8 cellular contexts compared by ENCODE assay signal in genomic region chr14:94129111-94129757, GRCh38. TPM values are rescaled to one million over a fixed set of nuclear protein-coding genes. Genes with fewer than 3 reads are reported as not detected.
DNase-seq lines count a peak whose midpoint lies in the region; ATAC-seq lines count a peak whose summit lies in the region.

Gene IFI27L2 (minus strand): TSS chr14:94129604. CDS start chr14:94129564, 40 bp downstream.

- peak within 1 kb of the TSS; percentile 48 for H2AFZ ChIP-seq in mesenchymal stem cell (ENCODE audit: low read depth, low read length)

- H3K27me3 ChIP-seq in BLaER1 treated with 17β-estradiol and CSF1 and Interleukin-3, amounts not matched to agents 10 nM and 100 nM: no peaks in the 10 kb centered on the region
- no peaks in the 10 kb centered on the region for H3K27me3 ChIP-seq in mesenchymal stem cell (ENCODE audit: control insufficient read depth in 1 of 2, insufficient read depth in 1 of 2, low read length in 2 of 2)

- H3K9me3 Mint-ChIP-seq in effector memory CD8-positive, alpha-beta T cell: no peaks in the 10 kb centered on the region

- H2BK5ac ChIP-seq in mesenchymal stem cell (ENCODE audit: low read depth, low read length, poor library complexity, severe bottlenecking): peak within 1 kb of the TSS; percentile 59

- H3K27ac Mint-ChIP-seq in effector memory CD8-positive, alpha-beta T cell: peak within 1 kb of the TSS; percentile 87 to 94

- peak within 1 kb of the TSS in 1 of 2 experiments; percentile 0 for H3K14ac ChIP-seq in mesenchymal stem cell (ENCODE audit: low read length in 2 of 2)

- no peaks in the 10 kb centered on the region; a peak in 1 of 22 replicates for H4K20me1 ChIP-seq in BLaER1 treated with 17β-estradiol and CSF1 and Interleukin-3, amounts not matched to agents 10 nM and 100 nM

- peak; percentile 93 for ATAC-seq in HG03432 (IDR thresholded peaks at IDR 0.05; ENCODE audit: unreplicated experiment)
- peak; percentile 94 for ATAC-seq in effector memory CD8-positive, alpha-beta T cell (replicated peaks)

- peak within 1 kb of the TSS; percentile 92 for H4K91ac ChIP-seq in mesenchymal stem cell (ENCODE audit: low read length)

- H2BK12ac ChIP-seq in mesenchymal stem cell (ENCODE audit: low read length in 2 of 2): peak within 1 kb of the TSS in 1 of 2 experiments; percentile 76

- peaks cover 6% of the 10 kb centered on the region for H3K79me1 ChIP-seq in mesenchymal stem cell (replicated peaks; ENCODE audit: low read length, poor library complexity, severe bottlenecking)

- POLR2A ChIA-PET in activated CD8-positive, alpha-beta memory T cell treated with anti-CD3 and anti-CD28 coated beads for 36 hours (lab: Charles Lee): interaction anchor here (0.5 to 1.8 kb wide), 4 partner anchors 14 to 164 kb away, joined by 3 to 9 read pairs (median 5); partner anchors contain the start of genes DDX24 and IFI27L1

- peak within 1 kb of the TSS; percentile 92 to 94 for H3K4me3 Mint-ChIP-seq in effector memory CD8-positive, alpha-beta T cell

- peak within 1 kb of the TSS; percentile 3 to 79 (median 66); a peak in 19 of 22 replicates for H3K27ac ChIP-seq in BLaER1 treated with 17β-estradiol and CSF1 and Interleukin-3, amounts not matched to agents 10 nM and 100 nM
- peak within 1 kb of the TSS; percentile 83 for H3K27ac ChIP-seq in mesenchymal stem cell (ENCODE audit: low read length, poor library complexity, severe bottlenecking)

- H3K4me1 Mint-ChIP-seq in effector memory CD8-positive, alpha-beta T cell (ENCODE audit: low read depth in 2 of 2): peaks cover 19 to 23% of the 10 kb centered on the region in 2 donors

- H3K27me3 Mint-ChIP-seq in effector memory CD8-positive, alpha-beta T cell: no peaks in the 10 kb centered on the region

- H3K9ac ChIP-seq in BLaER1 treated with 17β-estradiol and CSF1 and Interleukin-3, amounts not matched to agents 10 nM and 100 nM: peak within 1 kb of the TSS; percentile 55 to 82 (median 74)
- H3K9ac ChIP-seq in mesenchymal stem cell (ENCODE audit: low read length): peak within 1 kb of the TSS; percentile 92

- peaks cover 3% of the 10 kb centered on the region for H3K36me3 Mint-ChIP-seq in effector memory CD8-positive, alpha-beta T cell (ENCODE audit: insufficient read depth)

- CTCF ChIA-PET in activated CD8-positive, alpha-beta memory T cell treated with anti-CD3 and anti-CD28 coated beads for 36 hours (lab: Charles Lee): interaction anchor here (0.7 to 2.4 kb wide), 4 partner anchors 50 to 119 kb away, joined by 3 to 12 read pairs (median 4); no protein-coding TSS in a partner anchor

- H3K9me3 ChIP-seq in BLaER1 treated with 17β-estradiol and CSF1 and Interleukin-3, amounts not matched to agents 10 nM and 100 nM (replicated peaks in 1 of 11): no peaks in the 10 kb centered on the region
- no peaks in the 10 kb centered on the region for H3K9me3 ChIP-seq in mesenchymal stem cell (ENCODE audit: control insufficient read depth, low read length)

- H3K4me1 ChIP-seq in BLaER1 treated with 17β-estradiol and CSF1 and Interleukin-3, amounts not matched to agents 10 nM and 100 nM: peaks cover 8 to 30% (median 18%) of the 10 kb centered on the region in 10 experiments; a peak in 19 of 20 replicates
- H3K4me1 ChIP-seq in mesenchymal stem cell (ENCODE audit: control insufficient read depth, insufficient read depth, low read depth, low read length): peaks cover 8% of the 10 kb centered on the region

- peak within 1 kb of the TSS; percentile 64 for H2BK120ac ChIP-seq in mesenchymal stem cell (ENCODE audit: low read depth, low read length)

- peak within 1 kb of the TSS; percentile 44 for H2BK15ac ChIP-seq in mesenchymal stem cell (ENCODE audit: low read depth, poor library complexity, severe bottlenecking)

- H4K8ac ChIP-seq in mesenchymal stem cell (ENCODE audit: low read length): peak within 1 kb of the TSS; percentile 93

- no peak within 1 kb of the TSS for H3K23ac ChIP-seq in mesenchymal stem cell (ENCODE audit: low read length in 2 of 2)

- DNase-seq in GM19238 (ENCODE audit: insufficient read length, low spot score) (peak; percentile 91), NCI-H82 treated with DMSO at 0.1 percent for 48 hours (lab: John Stamatoyannopoulos, UW; ENCODE audit: unreplicated experiment) (peak; percentile 36), mesenchymal stem cell (peak; percentile 82)
- DNase-seq in effector memory CD8-positive, alpha-beta T cell: peak; percentile 47 to 51 (median 50)
- peak; percentile 36 for DNase-seq in stimulated activated CD8-positive, alpha-beta memory T cell treated with anti-CD3 and anti-CD28 coated beads, Interleukin-12 subunit alpha, Interleukin-12 subunit beta, amount 100 ng/mL, for 1 hour (ENCODE audit: low read depth)

- no peak within 1 kb of the TSS for H2AK5ac ChIP-seq in mesenchymal stem cell (ENCODE audit: low read length, severe bottlenecking)

- peak within 1 kb of the TSS; percentile 56 to 75 (median 66) for H3K4me3 ChIP-seq in BLaER1 treated with 17β-estradiol and CSF1 and Interleukin-3, amounts not matched to agents 10 nM and 100 nM
- H3K4me3 ChIP-seq in mesenchymal stem cell (ENCODE audit: insufficient read depth in 1 of 2, low read depth in 1 of 2, low read length in 2 of 2): peak within 1 kb of the TSS; percentile 63 to 87

- WGBS in mesenchymal stem cell: 2% methylated on average over 26 of the region's 27 CpGs

- H3K36me3 ChIP-seq in BLaER1 treated with 17β-estradiol and CSF1 and Interleukin-3, amounts not matched to agents 10 nM and 100 nM: peaks cover 0 to 25% (median 0%) of the 10 kb centered on the region in 11 experiments; a peak in 9 of 22 replicates
- peaks cover 14 to 23% of the 10 kb centered on the region in 2 experiments for H3K36me3 ChIP-seq in mesenchymal stem cell (ENCODE audit: control insufficient read depth in 1 of 2, insufficient read depth in 2 of 2, low read depth in 1 of 2, low read length in 2 of 2)

- peak within 1 kb of the TSS; percentile 77 for H3K18ac ChIP-seq in mesenchymal stem cell (ENCODE audit: low read depth in 1 of 2, low read length in 2 of 2)

- peak within 1 kb of the TSS; percentile 87 to 98 (median 91) for H3K4me2 ChIP-seq in BLaER1 treated with 17β-estradiol and CSF1 and Interleukin-3, amounts not matched to agents 10 nM and 100 nM
- peak within 1 kb of the TSS; percentile 84 for H3K4me2 ChIP-seq in mesenchymal stem cell (ENCODE audit: low read length, poor library complexity, severe bottlenecking)

- peak within 1 kb of the TSS; percentile 2 to 88 for H3K4ac ChIP-seq in mesenchymal stem cell (ENCODE audit: low read depth in 1 of 2, low read length in 2 of 2)

RNA-seq across cellular contexts. Expression of gene IFI27L2, which starts in this region (rescaled TPM):
- 10 to 100 TPM; 53.1 to 62.2 TPM for total RNA-seq in activated CD8-positive, alpha-beta memory T cell treated with anti-CD3 and anti-CD28 coated beads for 36 hours
- 72.9 TPM for polyA plus RNA-seq in mesenchymal stem cell (2013, experiment 1 of 2)
- 74.9 TPM for polyA plus RNA-seq in mesenchymal stem cell (2013, experiment 2 of 2)

Comparison
In these comparisons a context has a peak if more than half of its experiments do, and no peak if none do; other contexts are left out.
1. Peak in every context shown above with its lines: DNase-seq, ATAC-seq, H3K4me3 ChIP-seq and H3K27ac ChIP-seq.
2. DNase-seq: peak in every context shown above with its lines; median percentile 91 in GM19238; 82 in mesenchymal stem cell; 50 in effector memory CD8-positive, alpha-beta T cell; 36 in NCI-H82 treated with DMSO at 0.1 percent for 48 hours; 36 in stimulated activated CD8-positive, alpha-beta memory T cell treated with anti-CD3 and anti-CD28 coated beads, Interleukin-12 subunit alpha, Interleukin-12 subunit beta, amount 100 ng/mL, for 1 hour.